19 cellular contexts compared by ENCODE assay signal in genomic region chr14:47207636-47208035, GRCh38.
DNase-seq lines count a peak whose midpoint lies in the region; ATAC-seq and TF ChIP-seq lines count a peak whose summit lies in the region.
"Had no signal": no experiment of that assay in that cellular context is flagged by ENCODE, and none has a peak within 500 bp of the region (broad histone marks: within the 10 kb centered on the region; RNA-seq: fewer than 3 reads in every experiment).

No MANE protein-coding gene starts in this region.

- no peaks in the 10 kb centered on the region for H3K27me3 ChIP-seq in A673 (replicated peaks; ENCODE audit: insufficient read depth, low read depth, low read length, poor library complexity)
- H3K27me3 ChIP-seq in kidney epithelial cell (ENCODE audit: control insufficient read depth, insufficient read depth, low read length): no peaks in the 10 kb centered on the region
- H3K27me3 ChIP-seq in adrenal gland: no peaks in the 10 kb centered on the region
- H3K27me3 ChIP-seq: breast epithelium, sigmoid colon had no signal

- DNase-seq in A673 (ENCODE audit: low spot score): peak; percentile 37
- DNase-seq in Kasumi-1 (lab: John Stamatoyannopoulos, UW): peak; percentile 1
- DNase-seq in astrocyte of the hippocampus (ENCODE audit: low read depth, low spot score): peak; percentile 13
- DNase-seq in kidney epithelial cell (ENCODE audit: low read depth): no peak
- DNase-seq in central memory CD4-positive, alpha-beta T cell: no peak
- no peak for DNase-seq in adrenal gland
- DNase-seq in activated naive CD8-positive, alpha-beta T cell treated with anti-CD3 and anti-CD28 coated beads, Interleukin-2, amount 50 U/mL, for 24 hours: no peak
- DNase-seq: activated CD4-positive, alpha-beta T cell treated with anti-CD3 and anti-CD28 coated beads, Interleukin-2, amount 50 U/mL, for 4 hours; activated T-cell treated with anti-CD3 and anti-CD28 coated beads, Interleukin-2, amount 50 U/mL, for 24 hours; CD4-positive, alpha-beta memory T cell; DMS79 treated with DMSO at 0.1 percent for 48 hours; MV-4-11; NCI-H2081 treated with DMSO at 0.1 percent for 48 hours; occipital lobe; sigmoid colon; stimulated activated CD4-positive, alpha-beta T cell treated with anti-CD3 and anti-CD28 coated beads, Interleukin-1b, Interleukin-23, amount 100 ng/mL, for 48 hours had no signal

- TF ChIP-seq CTCF in A673 (conservative IDR thresholded peaks at IDR 0.05; ENCODE audit: low read depth, low read length) (peak; percentile 49), kidney epithelial cell (IDR thresholded peaks at IDR 0.05; ENCODE audit: insufficient read depth, low read length, poor library complexity, severe bottlenecking) (peak; percentile 17), adrenal gland (IDR thresholded peaks at IDR 0.05) (no peak)

- H3K36me3 ChIP-seq in A673 (ENCODE audit: insufficient read depth, low read length, poor library complexity, severe bottlenecking) (no peaks in the 10 kb centered on the region), kidney epithelial cell (ENCODE audit: control insufficient read depth, insufficient read depth, low read length) (no peaks in the 10 kb centered on the region), adrenal gland (replicated peaks in 1 of 2) (no peaks in the 10 kb centered on the region)
- H3K36me3 ChIP-seq: breast epithelium, sigmoid colon had no signal

- H3K4me1 Mint-ChIP-seq in activated naive CD8-positive, alpha-beta T cell treated with anti-CD3 and anti-CD28 coated beads, Interleukin-2, amount 50 U/mL, for 24 hours: no peaks in the 10 kb centered on the region
- H3K4me1 Mint-ChIP-seq: CD4-positive, alpha-beta memory T cell had no signal

- CTCF ChIA-PET in A673 (lab: Charles Lee): no interaction called here

- 38 to 46% (median 43%) methylated on average over 3 of the region's 3 CpGs for WGBS in adrenal gland, 4 donors

- no TSS peak for BruUV-seq in A673 (replicated peaks; lab: Mats Ljungman, UMichigan)

- no peak for ATAC-seq in HG02678 (IDR thresholded peaks at IDR 0.05; ENCODE audit: unreplicated experiment)
- ATAC-seq in activated naive CD8-positive, alpha-beta T cell treated with anti-CD3 and anti-CD28 coated beads, Interleukin-2, amount 50 U/mL, for 24 hours: no peak
- ATAC-seq: activated naive CD4-positive, alpha-beta T cell treated with anti-CD3 and anti-CD28 coated beads, Interleukin-2, amount 50 U/mL, for 72 hours had no signal

- peaks cover 3% of the 10 kb centered on the region for H3K9me3 Mint-ChIP-seq in activated naive CD8-positive, alpha-beta T cell treated with anti-CD3 and anti-CD28 coated beads, Interleukin-2, amount 50 U/mL, for 24 hours

- no peaks in the 10 kb centered on the region for H3K36me3 Mint-ChIP-seq in activated naive CD8-positive, alpha-beta T cell treated with anti-CD3 and anti-CD28 coated beads, Interleukin-2, amount 50 U/mL, for 24 hours (ENCODE audit: low read depth)
- H3K36me3 Mint-ChIP-seq: activated naive CD4-positive, alpha-beta T cell treated with anti-CD3 and anti-CD28 coated beads, Interleukin-2, amount 50 U/mL, for 72 hours; CD4-positive, alpha-beta memory T cell had no signal

- H3K27ac ChIP-seq in A673 (ENCODE audit: low read depth, low read length, poor library complexity, severe bottlenecking) (no peak overlapping the region), adrenal gland (no peak overlapping the region)
- H3K27ac ChIP-seq: breast epithelium, sigmoid colon had no signal

- H3K27me3 Mint-ChIP-seq in activated naive CD8-positive, alpha-beta T cell treated with anti-CD3 and anti-CD28 coated beads, Interleukin-2, amount 50 U/mL, for 24 hours: no peaks in the 10 kb centered on the region
- H3K27me3 Mint-ChIP-seq: activated T-cell treated with anti-CD3 and anti-CD28 coated beads, Interleukin-2, amount 50 U/mL, for 24 hours; CD4-positive, alpha-beta memory T cell had no signal

- H3K4me1 ChIP-seq in A673 (ENCODE audit: insufficient read depth, low read length, poor library complexity, severe bottlenecking): no peaks in the 10 kb centered on the region
- H3K4me1 ChIP-seq in adrenal gland (replicated peaks in 1 of 2): no peaks in the 10 kb centered on the region
- H3K4me1 ChIP-seq: breast epithelium, sigmoid colon had no signal

- intact Hi-C loops in A673 (cut with micrococcal nuclease; ENCODE audit: unreplicated experiment): no loop called here
- intact Hi-C loops in adrenal gland (cut with DNase I): loop anchor here in 1 of 2 donors (10.0 kb wide), 1 partner anchor 163 kb away; no protein-coding TSS in a partner anchor

- POLR2A ChIA-PET in A673 (lab: Charles Lee; ENCODE audit: low non-redundant PET): no interaction called here

- H3K9me3 ChIP-seq in A673 (ENCODE audit: low read depth, low read length, poor library complexity, severe bottlenecking) (no peaks in the 10 kb centered on the region), adrenal gland (replicated peaks in 1 of 3) (no peaks in the 10 kb centered on the region)
- H3K9me3 ChIP-seq: breast epithelium, sigmoid colon had no signal

- TF ChIP-seq POLR2A in adrenal gland (IDR thresholded peaks at IDR 0.05): no peak

- no peak overlapping the region for H3K27ac Mint-ChIP-seq in activated naive CD8-positive, alpha-beta T cell treated with anti-CD3 and anti-CD28 coated beads, Interleukin-2, amount 50 U/mL, for 24 hours
- H3K27ac Mint-ChIP-seq: activated naive CD4-positive, alpha-beta T cell treated with anti-CD3 and anti-CD28 coated beads, Interleukin-2, amount 50 U/mL, for 72 hours; activated T-cell treated with anti-CD3 and anti-CD28 coated beads, Interleukin-2, amount 50 U/mL, for 24 hours; CD4-positive, alpha-beta memory T cell had no signal

- no peak overlapping the region for H3K4me3 Mint-ChIP-seq in activated naive CD8-positive, alpha-beta T cell treated with anti-CD3 and anti-CD28 coated beads, Interleukin-2, amount 50 U/mL, for 24 hours
- H3K4me3 Mint-ChIP-seq: activated T-cell treated with anti-CD3 and anti-CD28 coated beads, Interleukin-2, amount 50 U/mL, for 24 hours; CD4-positive, alpha-beta memory T cell had no signal

- H3K4me3 ChIP-seq in A673 (ENCODE audit: low read depth, low read length, poor library complexity, severe bottlenecking) (no peak overlapping the region), kidney epithelial cell (ENCODE audit: low read depth, low read length) (no peak overlapping the region), adrenal gland (no peak overlapping the region)
- H3K4me3 ChIP-seq: breast epithelium, sigmoid colon had no signal

Comparison
In these comparisons a context has a peak if more than half of its experiments do, and no peak if none do; other contexts are left out.
1. DNase-seq: peak in A673 (single experiment), Kasumi-1 (2 of 2) and astrocyte of the hippocampus (single experiment); none in kidney epithelial cell (single experiment), central memory CD4-positive, alpha-beta T cell (single experiment), adrenal gland (0 of 7) and activated naive CD8-positive, alpha-beta T cell treated with anti-CD3 and anti-CD28 coated beads, Interleukin-2, amount 50 U/mL, for 24 hours (single experiment).
2. CTCF ChIP-seq: peak in A673 (single experiment) and kidney epithelial cell (single experiment); none in adrenal gland (0 of 6).